15 cellular contexts compared by ENCODE assay signal in the genomic region with DNA sequence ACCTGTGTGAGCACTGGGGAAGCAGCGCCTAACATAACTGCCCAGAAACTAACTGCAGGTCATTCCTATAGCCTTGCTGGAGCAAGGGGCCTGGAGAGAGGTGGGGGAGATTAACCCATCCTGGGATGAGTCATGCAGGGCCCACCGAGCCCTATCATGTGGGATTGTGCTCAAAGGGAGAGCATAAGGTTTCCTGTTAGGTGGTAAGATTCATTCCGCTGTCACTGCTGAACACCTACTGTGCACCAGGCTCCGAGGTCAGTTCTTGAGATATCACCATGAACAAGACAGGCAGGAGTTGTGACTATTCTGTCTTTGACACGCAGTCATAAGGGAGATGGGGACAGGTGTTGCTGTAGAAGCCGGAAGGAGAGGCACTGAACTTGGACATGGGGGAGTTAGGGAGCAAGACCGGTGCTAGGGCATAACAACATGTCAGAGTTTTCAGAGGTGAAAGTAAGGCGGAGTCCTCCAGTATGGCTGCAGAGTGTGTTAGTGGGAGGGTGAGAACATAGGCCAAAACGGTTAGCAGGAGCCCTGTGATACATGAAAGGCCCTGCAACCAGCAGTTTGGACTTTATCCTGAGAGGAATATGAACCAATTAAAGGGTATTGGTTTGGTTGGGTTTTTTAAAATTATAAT. TPM values are rescaled to one million over a fixed set of nuclear protein-coding genes. Genes with fewer than 3 reads are reported as not detected.
DNase-seq lines count a peak whose midpoint lies in the region; ATAC-seq and TF ChIP-seq lines count a peak whose summit lies in the region.
"Had no signal": no experiment of that assay in that cellular context is flagged by ENCODE, and none has a peak within 500 bp of the region (broad histone marks: within the 10 kb centered on the region; RNA-seq: fewer than 3 reads in every experiment).

No MANE protein-coding gene starts in this region.

- POLR2A ChIA-PET in SK-N-SH (lab: Yijun Ruan, JAX), result interaction anchor here (1.6 kb wide), 1 partner anchor 21 kb away, joined by 5 read pairs; a partner anchor contains a TSS
- POLR2A ChIA-PET in Panc1 (lab: Charles Lee), result no interaction called here

- peak overlapping the region; percentile 97; the same call in 1 of the 2 replicates for H3K4me2 ChIP-seq in SK-N-SH
- H3K4me2 ChIP-seq in osteoblast (ENCODE audit: insufficient read depth, low read length), result peak overlapping the region; percentile 94

- H3K9ac ChIP-seq in SK-N-SH (no peak overlapping the region), duodenal mucosa (ENCODE audit: low read depth in 1 of 2, low read length in 2 of 2) (no peak overlapping the region)

- no peak for TF ChIP-seq EP300 in SK-N-SH (IDR thresholded peaks at IDR 0.05; ENCODE audit: borderline replicate concordance in 1 of 2, low read depth in 1 of 2, low read length in 1 of 2)

- CTCF ChIA-PET in SK-N-SH (lab: Yijun Ruan, JAX) (interaction anchor here (0.9 to 1.3 kb wide), 2 partner anchors 22 to 62 kb away, joined by 3 read pairs; no protein-coding TSS in a partner anchor), Panc1 (lab: Charles Lee) (no interaction called here)

- DNase-seq in SK-N-SH (no peak), Panc1 (ENCODE audit: low read depth, low spot score) (no peak), osteoblast (ENCODE audit: insufficient read length, low spot score, missing footprints) (no peak), G401 (ENCODE audit: low spot score) (no peak), foreskin fibroblast (no peak)
- DNase-seq: activated effector memory CD4-positive, alpha-beta T cell treated with Interleukin-2 at 50 U/mL for 16 hours; effector CD4-positive, alpha-beta T cell; NCI-H1417 treated with DMSO at 0.1 percent for 48 hours; NK-92 treated with Interleukin-12 subunit alpha and Interleukin-12 subunit beta, amount 100 ng/mL, for 24 hours; stimulated activated CD4-positive, alpha-beta T cell treated with anti-CD3 and anti-CD28 coated beads, Interleukin-12 subunit alpha, Interleukin-12 subunit beta, amount 100 ng/mL, for 4 hours; stimulated activated naive CD4-positive, alpha-beta T cell treated with Interleukin-2 at 50 U/mL for 16 hours had no signal

- H3K27ac ChIP-seq in SK-N-SH (ENCODE audit: low read depth in 2 of 2, low read length in 1 of 2) (no peak overlapping the region), Panc1 (ENCODE audit: low read length) (no peak overlapping the region), duodenal mucosa (ENCODE audit: low read depth, low read length) (no peak overlapping the region), osteoblast (ENCODE audit: low read depth, low read length) (no peak overlapping the region)
- H3K27ac ChIP-seq: 22Rv1 had no signal

- peaks cover 15% of the 10 kb centered on the region for H3F3A ChIP-seq in SK-N-SH (replicated peaks; ENCODE audit: insufficient read depth)

- no peak for ATAC-seq in SK-N-SH treated with all-trans-retinoic acid at 6 μM for 48 hours
- no peak for ATAC-seq in Panc1
- no peak for ATAC-seq in GM19397 (IDR thresholded peaks at IDR 0.05; ENCODE audit: unreplicated experiment)

- WGBS in SK-N-SH (ENCODE audit: low lambda C conversion rate), result 81% methylated on average over 7 of the region's 9 CpGs

- peaks cover 5 to 8% of the 10 kb centered on the region in 2 experiments; a peak in 1 of 4 replicates for H3K4me1 ChIP-seq in SK-N-SH (ENCODE audit: control insufficient read depth in 1 of 2, insufficient read depth in 2 of 2, low read depth in 1 of 2, low read length in 1 of 2)
- H3K4me1 ChIP-seq in Panc1 (ENCODE audit: control insufficient read depth, insufficient read depth, low read length), result peaks cover 14% of the 10 kb centered on the region
- H3K4me1 ChIP-seq in duodenal mucosa (ENCODE audit: control insufficient read depth in 1 of 2, insufficient read depth in 2 of 2, low read length in 2 of 2), result peaks cover 26 to 33% of the 10 kb centered on the region in 2 donors
- peaks cover 14% of the 10 kb centered on the region for H3K4me1 ChIP-seq in osteoblast (ENCODE audit: insufficient read depth, low read length)

- no peaks in the 10 kb centered on the region for H3K9me2 ChIP-seq in SK-N-SH

- TSS peak; percentile 63 for BruUV-seq in Panc1 (replicated peaks; lab: Mats Ljungman, UMichigan)

- H3K9me3 ChIP-seq in SK-N-SH, result no peaks in the 10 kb centered on the region
- no peaks in the 10 kb centered on the region for H3K9me3 ChIP-seq in Panc1 (ENCODE audit: control insufficient read depth, insufficient read depth, low read depth, low read length)
- no peaks in the 10 kb centered on the region for H3K9me3 ChIP-seq in duodenal mucosa (ENCODE audit: control insufficient read depth in 1 of 2, low read length in 2 of 2)
- H3K9me3 ChIP-seq in osteoblast (ENCODE audit: low read depth, low read length), result no peaks in the 10 kb centered on the region

- in situ Hi-C loops in Panc1 (cut with HindIII; ENCODE audit: low pct_unique_long_range_greater_than_20kb, low sequenced_read_pairs), result no loop called here
- in situ Hi-C loops in G401 (cut with HindIII; ENCODE audit: low sequenced_read_pairs), result no loop called here

- H3K4me3 ChIP-seq in SK-N-SH (ENCODE audit: low read depth in 2 of 2, low read length in 1 of 2) (no peak overlapping the region), Panc1 (ENCODE audit: low read depth in 2 of 2, low read length in 2 of 2) (no peak overlapping the region), duodenal mucosa (ENCODE audit: low read depth in 1 of 2, low read length in 2 of 2) (peak overlapping the region; percentile 37 to 63), osteoblast (ENCODE audit: insufficient read depth, low read length) (no peak overlapping the region), foreskin fibroblast (ENCODE audit: low read depth in 1 of 2, low read length in 2 of 2) (no peak overlapping the region)

- H4K20me1 ChIP-seq in SK-N-SH (ENCODE audit: insufficient read depth) (peaks cover 47% of the 10 kb centered on the region), osteoblast (ENCODE audit: insufficient read depth, low read length) (peaks cover 33% of the 10 kb centered on the region)

- H2AFZ ChIP-seq in SK-N-SH (ENCODE audit: low read depth) (no peak overlapping the region), osteoblast (ENCODE audit: low read length) (no peak overlapping the region)

- H3K79me2 ChIP-seq in SK-N-SH (ENCODE audit: insufficient read depth) (peaks cover 66% of the 10 kb centered on the region), osteoblast (ENCODE audit: insufficient read depth, low read length) (peaks cover 53% of the 10 kb centered on the region)

- intact Hi-C loops in Panc1 (cut with micrococcal nuclease; ENCODE audit: unreplicated experiment), result no loop called here

- no peaks in the 10 kb centered on the region for H3K27me3 ChIP-seq in SK-N-SH (ENCODE audit: insufficient read depth)
- no peaks in the 10 kb centered on the region for H3K27me3 ChIP-seq in Panc1 (ENCODE audit: control insufficient read depth, insufficient read depth, low read length)
- no peaks in the 10 kb centered on the region for H3K27me3 ChIP-seq in duodenal mucosa (ENCODE audit: control insufficient read depth in 1 of 2, insufficient read depth in 2 of 2, low read length in 2 of 2)
- no peaks in the 10 kb centered on the region for H3K27me3 ChIP-seq in osteoblast (ENCODE audit: insufficient read depth, low read length)

- peaks cover 3 to 7% of the 10 kb centered on the region in 2 experiments for H3K36me3 ChIP-seq in SK-N-SH (replicated peaks in 1 of 2; ENCODE audit: control insufficient read depth in 1 of 2, insufficient read depth in 2 of 2, low read length in 1 of 2)
- H3K36me3 ChIP-seq in Panc1 (ENCODE audit: control insufficient read depth, insufficient read depth, low read length), result no peaks in the 10 kb centered on the region; the same call in 1 of the 2 replicates
- peaks cover 6 to 11% of the 10 kb centered on the region in 2 donors for H3K36me3 ChIP-seq in duodenal mucosa (ENCODE audit: control insufficient read depth in 1 of 2, insufficient read depth in 2 of 2, low read length in 2 of 2)
- peaks cover 12% of the 10 kb centered on the region for H3K36me3 ChIP-seq in osteoblast (ENCODE audit: insufficient read depth, low read length)

- no peak for TF ChIP-seq RAD21 in SK-N-SH (IDR thresholded peaks at IDR 0.05; ENCODE audit: low read length)

- TF ChIP-seq CTCF in SK-N-SH (IDR thresholded peaks at IDR 0.05) (no peak), Panc1 (IDR thresholded peaks at IDR 0.05) (no peak), osteoblast (IDR thresholded peaks at IDR 0.05; ENCODE audit: extremely low read depth, low read depth, low read length) (no peak), foreskin fibroblast (IDR thresholded peaks at IDR 0.05; ENCODE audit: low read depth, low read length) (no peak)

TF ChIP-seq in SK-N-SH, 30 proteins besides CTCF, POLR2A, EP300 and RAD21 (continues in another document):
- TF ChIP-seq, protein P1, sequence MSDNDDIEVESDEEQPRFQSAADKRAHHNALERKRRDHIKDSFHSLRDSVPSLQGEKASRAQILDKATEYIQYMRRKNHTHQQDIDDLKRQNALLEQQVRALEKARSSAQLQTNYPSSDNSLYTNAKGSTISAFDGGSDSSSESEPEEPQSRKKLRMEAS (IDR thresholded peaks at IDR 0.05; ENCODE audit: low read depth), result no peak

TF ChIP-seq in SK-N-SH treated with all-trans-retinoic acid at 6 μM for 48 hours, 23 proteins besides CTCF, POLR2A, EP300 and RAD21 (continues in another document):
- no peak for TF ChIP-seq ZFP30 (CRISPR knock-in tag; IDR thresholded peaks at IDR 0.05)
- TF ChIP-seq ZFP3 (CRISPR knock-in tag; IDR thresholded peaks at IDR 0.05), result no peak
- TF ChIP-seq TOX (CRISPR knock-in tag; IDR thresholded peaks at IDR 0.05; ENCODE audit: borderline replicate concordance), result no peak
- TF ChIP-seq ZNF565 (CRISPR knock-in tag; conservative IDR thresholded peaks at IDR 0.05; ENCODE audit: low read depth), result no peak
- TF ChIP-seq RARB (CRISPR knock-in tag; IDR thresholded peaks at IDR 0.05), result no peak

RNA-seq across cellular contexts. Expression of a gene that starts 2.4 kb away (rescaled TPM):
- 34.9 and 45.0 TPM in 2 replicates for polyA plus RNA-seq in SK-N-SH (2012; rRNA removed)
- polyA plus RNA-seq in SK-N-SH (2012; cell fraction: cytosol; rRNA removed), result 35.2 and 36.9 TPM in 2 replicates
- polyA plus RNA-seq in SK-N-SH (2012; cell fraction: nucleus; rRNA removed), result 50.1 and 57.6 TPM in 2 replicates
- total RNA-seq in Panc1 (2021; ENCODE audit: unreplicated experiment) (21.5 TPM), osteoblast (28.2 and 29.2 TPM in 2 replicates)
- 22.2 TPM for polyA plus RNA-seq in Panc1 (2012; ENCODE audit: insufficient read length)
- 38.0 and 41.6 TPM in 2 replicates for total RNA-seq in G401 (2014; rRNA removed; shearing (Covaris generic))

RNA-seq across cellular contexts. Expression of a gene that starts 20.9 kb away (rescaled TPM):
- 2,958 and 3,456 TPM in 2 replicates for polyA plus RNA-seq in SK-N-SH (2012; rRNA removed)
- polyA plus RNA-seq in SK-N-SH (2012; cell fraction: cytosol; rRNA removed), result 3,101 and 3,500 TPM in 2 replicates
- 1,164 and 1,345 TPM in 2 replicates for polyA plus RNA-seq in SK-N-SH (2012; cell fraction: nucleus; rRNA removed)
- total RNA-seq in Panc1 (2021; ENCODE audit: unreplicated experiment) (856 TPM), osteoblast (1,028 and 1,154 TPM in 2 replicates)
- polyA plus RNA-seq in Panc1 (2012; ENCODE audit: insufficient read length), result 738 TPM
- 2,014 and 2,296 TPM in 2 replicates for total RNA-seq in G401 (2014; rRNA removed; shearing (Covaris generic))

RNA-seq across cellular contexts. Expression of a gene that starts 56.1 kb away (rescaled TPM):
- polyA plus RNA-seq in SK-N-SH (2012; rRNA removed), result not detected in 2 replicates
- not detected in 2 replicates for polyA plus RNA-seq in SK-N-SH (2012; cell fraction: cytosol; rRNA removed)
- polyA plus RNA-seq in SK-N-SH (2012; cell fraction: nucleus; rRNA removed), result not detected in 2 replicates
- total RNA-seq in Panc1 (2021; ENCODE audit: unreplicated experiment), result not detected
- polyA plus RNA-seq in Panc1 (2012; ENCODE audit: insufficient read length), result not detected
- total RNA-seq in osteoblast, result not detected in 2 replicates
- not detected in 2 replicates for total RNA-seq in G401 (2014; rRNA removed; shearing (Covaris generic))

Comparison
In these comparisons a context has a peak if more than half of its experiments do, and no peak if none do; other contexts are left out.
1. H3K4me3 ChIP-seq: peak in duodenal mucosa (2 of 2); none in SK-N-SH (0 of 2), Panc1 (0 of 2), osteoblast (single experiment) and foreskin fibroblast (0 of 2).